Comparison of ENCODE assay signal across 18 cellular contexts in genomic region chr3:115478359-115478758, GRCh38.
"Had no signal": no experiment of that assay in that cellular context is flagged by ENCODE, and none has a peak within 500 bp of the region (broad histone marks: within the 10 kb centered on the region; RNA-seq: fewer than 3 reads in every experiment).

No MANE protein-coding gene starts in this region.

- DNase-seq: activated CD4-positive, alpha-beta T cell treated with anti-CD3 and anti-CD28 coated beads for 1 hour; activated CD4-positive, alpha-beta T cell treated with anti-CD3 and anti-CD28 coated beads, Interleukin-2, amount 50 U/mL, for 1 hour; activated CD8-positive, alpha-beta T cell treated with anti-CD3 and anti-CD28 coated beads, Interleukin-2, amount 10 ng/mL, durations not matched to agents 7 days and 5 days; activated gamma-delta T cell treated with Interleukin-2 at 50 U/mL for 16 hours; anterior cingulate cortex; body of pancreas; cortex of kidney; endodermal cell; esophagus squamous epithelium; heart left ventricle; left ventricle myocardium superior; mammary epithelial cell; ovary; psoas muscle; stimulated activated CD4-positive, alpha-beta T cell treated with anti-CD3 and anti-CD28 coated beads, Interleukin-12 subunit alpha, Interleukin-12 subunit beta, amount 100 ng/mL, for 4 hours; stimulated activated CD4-positive, alpha-beta T cell treated with anti-CD3 and anti-CD28 coated beads, Interleukin-4, amount 100 ng/mL, for 4 hours; stimulated activated naive CD8-positive, alpha-beta T cell treated with anti-CD3 and anti-CD28 coated beads, Interleukin-15, Interleukin-2, amounts not matched to agents 100 U/mL and 50 U/mL, for 24 hours; upper lobe of left lung had no signal
